11 cellular contexts compared by ENCODE assay signal in genomic region chr2:66439291-66440010, GRCh38. TPM values are rescaled to one million over a fixed set of nuclear protein-coding genes. Genes with fewer than 3 reads are reported as not detected.
DNase-seq lines count a peak whose midpoint lies in the region; ATAC-seq and TF ChIP-seq lines count a peak whose summit lies in the region.
"Had no signal": no experiment of that assay in that cellular context is flagged by ENCODE, and none has a peak within 500 bp of the region (broad histone marks: within the 10 kb centered on the region; RNA-seq: fewer than 3 reads in every experiment).

No MANE protein-coding gene starts in this region.

- H3K4me1 Mint-ChIP-seq in activated naive CD4-positive, alpha-beta T cell treated with anti-CD3 and anti-CD28 coated beads, Interleukin-2, amount 10 ng/mL, durations not matched to agents 7 days and 5 days, result peaks cover 13% of the 10 kb centered on the region
- H3K4me1 Mint-ChIP-seq in naive B cell, result peaks cover 21 to 51% (median 31%) of the 10 kb centered on the region in 3 donors

- no peaks in the 10 kb centered on the region for H3K9me3 ChIP-seq in esophagus muscularis mucosa

- peaks cover 5% of the 10 kb centered on the region for H3K36me3 Mint-ChIP-seq in activated naive CD4-positive, alpha-beta T cell treated with anti-CD3 and anti-CD28 coated beads, Interleukin-2, amount 10 ng/mL, durations not matched to agents 7 days and 5 days
- peaks cover 13 to 27% of the 10 kb centered on the region in 2 donors for H3K36me3 Mint-ChIP-seq in activated naive CD4-positive, alpha-beta T cell treated with anti-CD3 and anti-CD28 coated beads, Interleukin-2, amount 50 U/mL, for 72 hours
- peaks cover 3 to 4% of the 10 kb centered on the region in 2 donors for H3K36me3 Mint-ChIP-seq in naive B cell
- H3K36me3 Mint-ChIP-seq: stimulated activated effector memory CD8-positive, alpha-beta T cell treated with anti-CD3 and anti-CD28 coated beads, Interleukin-12 subunit alpha, Interleukin-12 subunit beta, amount 100 ng/mL, for 72 hours had no signal

- H3K36me3 ChIP-seq in esophagus muscularis mucosa (peaks cover 0 to 34% (median 9%) of the 10 kb centered on the region in 4 donors), urinary bladder (ENCODE audit: insufficient read depth) (no peaks in the 10 kb centered on the region)
- H3K36me3 ChIP-seq: BLaER1 had no signal

- TF ChIP-seq EP300 in esophagus muscularis mucosa (IDR thresholded peaks at IDR 0.05), result no peak

- peak overlapping the region; percentile 77 to 85 (median 80) for H3K4me3 ChIP-seq in esophagus muscularis mucosa
- peak overlapping the region; percentile 72 for H3K4me3 ChIP-seq in urinary bladder (ENCODE audit: low read depth, low read length)
- H3K4me3 ChIP-seq: BLaER1 had no signal

- ATAC-seq in activated naive CD4-positive, alpha-beta T cell treated with anti-CD3 and anti-CD28 coated beads, Interleukin-2, amount 50 U/mL, for 72 hours, result no peak
- ATAC-seq in naive B cell (ENCODE audit: low read depth in 2 of 2) (no peak), HG03342 (IDR thresholded peaks at IDR 0.05; ENCODE audit: unreplicated experiment) (no peak), HG02884 (IDR thresholded peaks at IDR 0.05; ENCODE audit: unreplicated experiment) (no peak)
- ATAC-seq: stimulated activated effector memory CD8-positive, alpha-beta T cell treated with anti-CD3 and anti-CD28 coated beads, Interleukin-12 subunit alpha, Interleukin-12 subunit beta, amount 100 ng/mL, for 72 hours had no signal

- TF ChIP-seq CTCF in esophagus muscularis mucosa (IDR thresholded peaks at IDR 0.05), result no peak

- H3K4me3 Mint-ChIP-seq in activated naive CD4-positive, alpha-beta T cell treated with anti-CD3 and anti-CD28 coated beads, Interleukin-2, amount 10 ng/mL, durations not matched to agents 7 days and 5 days, result no peak overlapping the region
- peak overlapping the region; percentile 71 to 85 (median 77) for H3K4me3 Mint-ChIP-seq in naive B cell
- H3K4me3 Mint-ChIP-seq: stimulated activated effector memory CD8-positive, alpha-beta T cell treated with anti-CD3 and anti-CD28 coated beads, Interleukin-12 subunit alpha, Interleukin-12 subunit beta, amount 100 ng/mL, for 72 hours had no signal

- DNase-seq in activated naive CD4-positive, alpha-beta T cell treated with anti-CD3 and anti-CD28 coated beads, Interleukin-2, amount 10 ng/mL, durations not matched to agents 7 days and 5 days, result no peak
- DNase-seq in activated naive CD4-positive, alpha-beta T cell treated with anti-CD3 and anti-CD28 coated beads, Interleukin-2, amount 50 U/mL, for 72 hours (ENCODE audit: low spot score in 2 of 2), result no peak
- DNase-seq in esophagus muscularis mucosa (ENCODE audit: extremely low spot score) (no peak), naive B cell (no peak), NCI-H526 treated with DMSO at 0.1 percent for 48 hours (lab: John Stamatoyannopoulos, UW) (no peak)

- H3K27ac Mint-ChIP-seq in activated naive CD4-positive, alpha-beta T cell treated with anti-CD3 and anti-CD28 coated beads, Interleukin-2, amount 10 ng/mL, durations not matched to agents 7 days and 5 days, result peak overlapping the region; percentile 68
- no peak overlapping the region for H3K27ac Mint-ChIP-seq in activated naive CD4-positive, alpha-beta T cell treated with anti-CD3 and anti-CD28 coated beads, Interleukin-2, amount 50 U/mL, for 72 hours
- peak overlapping the region in 2 of 6 donors; percentile 61 to 87 for H3K27ac Mint-ChIP-seq in naive B cell
- H3K27ac Mint-ChIP-seq: stimulated activated effector memory CD8-positive, alpha-beta T cell treated with anti-CD3 and anti-CD28 coated beads, Interleukin-12 subunit alpha, Interleukin-12 subunit beta, amount 100 ng/mL, for 72 hours had no signal

- peak overlapping the region; percentile 86 to 98 (median 93) for H3K27ac ChIP-seq in esophagus muscularis mucosa (replicated peaks in 1 of 4)
- peak overlapping the region; percentile 97 for H3K27ac ChIP-seq in urinary bladder (ENCODE audit: low read depth)
- H3K27ac ChIP-seq: BLaER1, VCaP had no signal

- no peaks in the 10 kb centered on the region for H3K9me3 Mint-ChIP-seq in activated naive CD4-positive, alpha-beta T cell treated with anti-CD3 and anti-CD28 coated beads, Interleukin-2, amount 10 ng/mL, durations not matched to agents 7 days and 5 days
- H3K9me3 Mint-ChIP-seq in activated naive CD4-positive, alpha-beta T cell treated with anti-CD3 and anti-CD28 coated beads, Interleukin-2, amount 50 U/mL, for 72 hours, result no peaks in the 10 kb centered on the region
- H3K9me3 Mint-ChIP-seq in naive B cell, result peaks cover 0 to 3% (median 0%) of the 10 kb centered on the region in 7 donors

- CTCF ChIA-PET in activated naive CD4-positive, alpha-beta T cell treated with anti-CD3 and anti-CD28 coated beads, Interleukin-2, amount 10 ng/mL, durations not matched to agents 7 days and 5 days (lab: Charles Lee), result interaction anchor here (0.6 kb wide), 1 partner anchor 11 kb away, joined by 3 read pairs; no protein-coding TSS in a partner anchor

- H3K4me1 ChIP-seq in esophagus muscularis mucosa (peaks cover 0 to 6% (median 3%) of the 10 kb centered on the region in 4 donors), urinary bladder (ENCODE audit: insufficient read depth) (no peaks in the 10 kb centered on the region)

- no peak for TF ChIP-seq POLR2A in esophagus muscularis mucosa (IDR thresholded peaks at IDR 0.05; ENCODE audit: low read depth)

- intact Hi-C loops in esophagus muscularis mucosa (cut with DNase I), result loop anchor here (2.0 to 5.0 kb wide), 2 partner anchors 139 to 253 kb away; no protein-coding TSS in a partner anchor

- 4% methylated on average over 25 of the region's 36 CpGs for WGBS in esophagus muscularis mucosa
- 1% methylated on average over 36 of the region's 36 CpGs for WGBS in urinary bladder

- H3K27me3 Mint-ChIP-seq in activated naive CD4-positive, alpha-beta T cell treated with anti-CD3 and anti-CD28 coated beads, Interleukin-2, amount 10 ng/mL, durations not matched to agents 7 days and 5 days, result peaks cover 81% of the 10 kb centered on the region
- peaks cover 81 to 87% (median 82%) of the 10 kb centered on the region in 3 donors for H3K27me3 Mint-ChIP-seq in naive B cell

- H3K27me3 ChIP-seq in esophagus muscularis mucosa, result no peaks in the 10 kb centered on the region

RNA-seq across cellular contexts. Expression of gene MEIS1, which starts 4.5 kb away (rescaled TPM):
- not detected for total RNA-seq in activated naive CD4-positive, alpha-beta T cell treated with anti-CD3 and anti-CD28 coated beads, Interleukin-2, amount 50 U/mL, for 72 hours
- total RNA-seq in esophagus muscularis mucosa (100 to 1,000 TPM in 3 of 4 donors, 10 to 100 TPM in 1; 89.8 to 166 (median 132) TPM), urinary bladder (213 TPM)
- polyA plus RNA-seq in naive B cell (ENCODE audit: low read depth in 6 of 6) (1 to 10 TPM in 1 of 6 donors, under 1 TPM in 2, not detected in 3; 0.56 to 1.9 (median 0.90) TPM), urinary bladder (46.5 TPM)

Comparison
In these comparisons a context has a peak if more than half of its experiments do, and no peak if none do; other contexts are left out.
1. RNA of gene MEIS1, which starts 4.5 kb away (total RNA-seq): 213 TPM in urinary bladder (single experiment) and 89.8 to 166 TPM in esophagus muscularis mucosa; not detected in activated naive CD4-positive, alpha-beta T cell treated with anti-CD3 and anti-CD28 coated beads, Interleukin-2, amount 50 U/mL, for 72 hours; every median in the first group is over 10 times any median in the second.